ENCODE assay signal across 15 cellular contexts in the genomic region with DNA sequence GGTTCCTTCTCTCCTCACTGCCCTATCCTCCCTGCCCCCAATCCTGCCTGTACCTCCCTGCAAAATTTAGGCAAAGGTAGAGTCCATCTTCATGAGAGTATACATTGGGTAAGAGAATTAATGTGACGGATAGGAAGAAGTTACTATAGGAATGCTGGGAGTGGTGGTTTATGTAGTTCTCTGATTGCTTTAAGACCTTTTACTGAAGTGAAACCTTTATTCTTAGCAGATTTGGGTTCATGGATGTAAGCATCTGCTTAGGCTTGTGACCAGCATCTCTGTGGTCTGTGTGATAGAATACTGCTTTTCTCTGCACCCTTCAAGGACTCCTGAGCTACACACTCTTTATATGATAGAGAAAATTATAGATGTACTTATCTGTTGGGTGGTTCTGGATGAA.
DNase-seq lines count a peak whose midpoint lies in the region; ATAC-seq, FAIRE-seq and TF ChIP-seq lines count a peak whose summit lies in the region.
"Had no signal": no experiment of that assay in that cellular context is flagged by ENCODE, and none has a peak within 500 bp of the region (broad histone marks: within the 10 kb centered on the region; RNA-seq: fewer than 3 reads in every experiment).

No MANE protein-coding gene starts in this region.

- H3K27me3 Mint-ChIP-seq in activated naive CD4-positive, alpha-beta T cell treated with anti-CD3 and anti-CD28 coated beads, Interleukin-2, amount 50 U/mL, for 24 hours: no peaks in the 10 kb centered on the region
- H3K27me3 Mint-ChIP-seq in activated T-helper 17 cell treated with anti-CD3 and anti-CD28 coated beads, Interleukin-2, amount 50 U/mL, for 72 hours: no peaks in the 10 kb centered on the region

- H3K4me3 Mint-ChIP-seq in activated naive CD4-positive, alpha-beta T cell treated with anti-CD3 and anti-CD28 coated beads, Interleukin-2, amount 50 U/mL, for 24 hours: no peak overlapping the region
- H3K4me3 Mint-ChIP-seq in activated T-helper 17 cell treated with anti-CD3 and anti-CD28 coated beads, Interleukin-2, amount 50 U/mL, for 72 hours: no peak overlapping the region

- no peak for ATAC-seq in activated T-helper 17 cell treated with anti-CD3 and anti-CD28 coated beads, Interleukin-2, amount 50 U/mL, for 72 hours (replicated peaks)
- ATAC-seq in HG03108 (IDR thresholded peaks at IDR 0.05; ENCODE audit: unreplicated experiment): no peak
- ATAC-seq: Panc1 had no signal

- H3K36me3 Mint-ChIP-seq in activated naive CD4-positive, alpha-beta T cell treated with anti-CD3 and anti-CD28 coated beads, Interleukin-2, amount 50 U/mL, for 24 hours: peaks cover 3% of the 10 kb centered on the region
- no peaks in the 10 kb centered on the region for H3K36me3 Mint-ChIP-seq in activated T-helper 17 cell treated with anti-CD3 and anti-CD28 coated beads, Interleukin-2, amount 50 U/mL, for 72 hours (ENCODE audit: low read depth)

- no peak for TF ChIP-seq POLR2A in GM12892 (IDR thresholded peaks at IDR 0.05; ENCODE audit: low read depth, low read length)

- FAIRE-seq in GM12892 (lab: Jason Lieb, UNC): no peak
- FAIRE-seq: A204.1, D721Med had no signal

- no peaks in the 10 kb centered on the region for H3K9me3 Mint-ChIP-seq in activated naive CD4-positive, alpha-beta T cell treated with anti-CD3 and anti-CD28 coated beads, Interleukin-2, amount 50 U/mL, for 24 hours
- H3K9me3 Mint-ChIP-seq in activated T-helper 17 cell treated with anti-CD3 and anti-CD28 coated beads, Interleukin-2, amount 50 U/mL, for 72 hours: no peaks in the 10 kb centered on the region

- peaks cover 56% of the 10 kb centered on the region for H3K4me1 Mint-ChIP-seq in activated naive CD4-positive, alpha-beta T cell treated with anti-CD3 and anti-CD28 coated beads, Interleukin-2, amount 50 U/mL, for 24 hours
- peaks cover 56% of the 10 kb centered on the region for H3K4me1 Mint-ChIP-seq in activated T-helper 17 cell treated with anti-CD3 and anti-CD28 coated beads, Interleukin-2, amount 50 U/mL, for 72 hours

- no peak for DNase-seq in activated naive CD4-positive, alpha-beta T cell treated with Interleukin-2 at 50 U/mL for 16 hours
- peak; percentile 53 for DNase-seq in NOMO-1 treated with DMSO at 0.1 percent for 48 hours (lab: John Stamatoyannopoulos, UW; ENCODE audit: unreplicated experiment)
- no peak for DNase-seq in AML-193 (lab: John Stamatoyannopoulos, UW)
- DNase-seq in GM12892 (ENCODE audit: insufficient read length): no peak
- DNase-seq in NCI-H510A treated with DMSO at 0.1 percent for 48 hours (lab: John Stamatoyannopoulos, UW): no peak
- DNase-seq: NCI-H1105 treated with DMSO at 0.1 percent for 48 hours, NCI-H1694, NCI-H2081 treated with DMSO at 0.1 percent for 48 hours, NCI-H446 treated with DMSO at 0.1 percent for 48 hours had no signal

- H3K27ac Mint-ChIP-seq in activated naive CD4-positive, alpha-beta T cell treated with anti-CD3 and anti-CD28 coated beads, Interleukin-2, amount 50 U/mL, for 24 hours: peak overlapping the region; percentile 21
- H3K27ac Mint-ChIP-seq in activated T-helper 17 cell treated with anti-CD3 and anti-CD28 coated beads, Interleukin-2, amount 50 U/mL, for 72 hours: peak overlapping the region; percentile 38
